Comparison of ENCODE assay signal across 13 cellular contexts in the genomic region with DNA sequence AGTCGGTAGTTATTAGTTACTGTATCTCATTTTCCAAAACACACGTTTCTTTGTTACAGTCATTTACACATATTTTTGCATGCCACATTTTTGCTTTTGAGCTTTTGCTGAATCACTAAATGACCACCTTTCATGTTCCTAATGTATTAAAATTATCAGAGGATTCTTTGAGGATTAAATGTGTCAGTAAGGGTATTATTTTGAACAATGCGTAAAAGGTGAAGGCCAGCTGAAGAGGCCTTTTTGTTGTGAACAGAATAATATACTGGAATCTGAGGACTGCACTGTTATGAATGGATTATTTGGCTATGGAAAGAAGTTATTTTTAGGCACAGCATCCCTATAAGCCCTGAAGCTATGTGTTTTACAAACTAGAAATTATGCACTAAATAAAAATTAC.
"Had no signal": no experiment of that assay in that cellular context is flagged by ENCODE, and none has a peak within 500 bp of the region (broad histone marks: within the 10 kb centered on the region; RNA-seq: fewer than 3 reads in every experiment).

No MANE protein-coding gene starts in this region.

- H3K36me3 ChIP-seq: prostate gland had no signal

- H3K27ac Mint-ChIP-seq: activated CD4-positive, alpha-beta memory T cell treated with anti-CD3 and anti-CD28 coated beads, Interleukin-2, amount 10 ng/mL, durations not matched to agents 7 days and 5 days; activated CD4-positive, alpha-beta T cell treated with anti-CD3 and anti-CD28 coated beads for 36 hours; immature natural killer cell; natural killer cell treated with Interleukin-12 subunit alpha and Interleukin-12 subunit beta and Interleukin-15 and Interleukin-18, amount 100 ng/mL, for 72 hours; type B pancreatic cell had no signal

- ATAC-seq: activated CD4-positive, alpha-beta T cell treated with anti-CD3 and anti-CD28 coated beads for 36 hours; mucosa of descending colon; natural killer cell treated with Interleukin-12 subunit alpha and Interleukin-12 subunit beta and Interleukin-15 and Interleukin-18, amount 100 ng/mL, for 72 hours; sciatic nerve had no signal

- H3K4me3 Mint-ChIP-seq: activated CD4-positive, alpha-beta memory T cell treated with anti-CD3 and anti-CD28 coated beads, Interleukin-2, amount 10 ng/mL, durations not matched to agents 7 days and 5 days; activated CD4-positive, alpha-beta T cell treated with anti-CD3 and anti-CD28 coated beads for 36 hours; immature natural killer cell; natural killer cell treated with Interleukin-12 subunit alpha and Interleukin-12 subunit beta and Interleukin-15 and Interleukin-18, amount 100 ng/mL, for 72 hours; type B pancreatic cell had no signal

- H3K9me3 ChIP-seq: mucosa of descending colon, prostate gland had no signal

- H3K4me1 ChIP-seq: prostate gland had no signal

- H3K4me3 ChIP-seq: lung, mucosa of descending colon, prostate gland had no signal

- H3K9me3 Mint-ChIP-seq: activated CD4-positive, alpha-beta memory T cell treated with anti-CD3 and anti-CD28 coated beads, Interleukin-2, amount 10 ng/mL, durations not matched to agents 7 days and 5 days; natural killer cell treated with Interleukin-12 subunit alpha and Interleukin-12 subunit beta and Interleukin-15 and Interleukin-18, amount 100 ng/mL, for 72 hours; type B pancreatic cell had no signal

- H3K27ac ChIP-seq: prostate gland had no signal

- DNase-seq: activated CD4-positive, alpha-beta memory T cell treated with anti-CD3 and anti-CD28 coated beads, Interleukin-2, amount 10 ng/mL, durations not matched to agents 7 days and 5 days; activated CD4-positive, alpha-beta T cell treated with anti-CD3 and anti-CD28 coated beads for 36 hours; glutamatergic neuron; immature natural killer cell; mucosa of descending colon; stimulated activated CD4-positive, alpha-beta T cell treated with anti-CD3 and anti-CD28 coated beads, Interleukin-12 subunit alpha, Interleukin-12 subunit beta, amount 100 ng/mL, for 4 hours; stimulated activated naive CD4-positive, alpha-beta T cell; T-helper 9 cell had no signal

- H3K36me3 Mint-ChIP-seq: immature natural killer cell; natural killer cell treated with Interleukin-12 subunit alpha and Interleukin-12 subunit beta and Interleukin-15 and Interleukin-18, amount 100 ng/mL, for 72 hours had no signal

- H3K4me1 Mint-ChIP-seq: activated CD4-positive, alpha-beta memory T cell treated with anti-CD3 and anti-CD28 coated beads, Interleukin-2, amount 10 ng/mL, durations not matched to agents 7 days and 5 days; activated CD4-positive, alpha-beta T cell treated with anti-CD3 and anti-CD28 coated beads for 36 hours; immature natural killer cell had no signal

- H3K27me3 Mint-ChIP-seq: natural killer cell treated with Interleukin-12 subunit alpha and Interleukin-12 subunit beta and Interleukin-15 and Interleukin-18, amount 100 ng/mL, for 72 hours; type B pancreatic cell had no signal
